In the genomic region with DNA sequence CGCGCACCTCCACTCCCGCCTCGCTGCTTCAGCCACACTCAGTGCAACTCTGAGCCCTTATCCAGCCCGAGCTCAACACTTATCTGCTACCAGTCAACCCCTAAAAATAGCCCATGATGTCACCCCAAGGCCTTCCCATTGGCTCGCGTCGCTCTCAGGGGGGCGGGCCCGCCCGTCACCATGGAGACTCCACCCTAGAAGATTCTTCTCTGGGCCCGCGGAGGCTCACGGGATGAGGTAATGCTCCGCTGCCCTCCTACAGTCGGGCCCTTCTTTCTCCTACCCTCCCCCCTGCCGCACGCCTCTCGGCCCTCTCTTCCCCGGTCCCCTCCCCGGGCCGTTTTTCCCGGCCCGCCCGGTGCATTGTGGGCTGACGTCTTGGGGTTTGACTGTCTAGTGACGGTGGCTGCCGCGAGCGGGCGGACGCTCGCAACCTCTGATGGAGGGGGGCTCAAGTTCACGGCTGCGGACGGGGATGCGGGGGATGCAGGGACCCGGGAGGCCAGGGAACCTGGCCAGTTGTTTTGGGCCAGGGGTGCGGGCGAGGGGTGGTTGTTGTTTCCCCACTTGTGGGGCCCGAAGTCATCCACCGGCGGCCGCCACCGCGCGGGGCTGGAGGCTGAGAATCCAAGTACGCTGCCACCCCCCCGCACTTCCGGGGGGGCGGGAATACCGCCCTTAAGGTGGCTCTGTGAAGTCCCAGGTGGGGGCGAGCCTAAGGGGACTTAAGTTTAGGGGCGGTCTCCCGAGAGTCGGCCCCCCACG, we compare ENCODE assay signal across 1 cellular context.
A peak's percentile ranks its signal among the peaks of the same experiment; 100 is the strongest.
TF ChIP-seq lines count a peak whose summit lies in the region.

A gene (minus strand): TSS at position 55 of the 765 bp plus-strand sequence. CDS start 977 bp downstream, outside the sequence.

TF ChIP-seq in GM12878, 131 proteins besides CTCF, POLR2A, EP300 and RAD21 (continued from another document and continues in another):
- TF ChIP-seq MEF2B (IDR thresholded peaks at IDR 0.05; ENCODE audit: partially characterized antibody, poor library complexity, severe bottlenecking): peak; percentile 83
- TF ChIP-seq GATAD2B (conservative IDR thresholded peaks at IDR 0.05; ENCODE audit: low read depth): no peak; the same call in none of the 2 replicates
- TF ChIP-seq MEF2A (IDR thresholded peaks at IDR 0.05; ENCODE audit: insufficient read depth, low read depth, low read length): peak; percentile 99
- no peak for TF ChIP-seq CEBPB (IDR thresholded peaks at IDR 0.05; ENCODE audit: borderline replicate concordance in 1 of 2, low read depth in 2 of 2, low read length in 2 of 2)
- TF ChIP-seq STAT3 (IDR thresholded peaks at IDR 0.05; ENCODE audit: low read depth, low read length): no peak
- peak; percentile 97; the same call in 1 of the 2 replicates for TF ChIP-seq POLR2AphosphoS2 (IDR thresholded peaks at IDR 0.05; ENCODE audit: low read depth, low read length)
- peak; percentile 94 for TF ChIP-seq CBFB (IDR thresholded peaks at IDR 0.05; ENCODE audit: low read depth)
- TF ChIP-seq POLR2AphosphoS5 (IDR thresholded peaks at IDR 0.05; ENCODE audit: low read length): peak; percentile 99
- TF ChIP-seq KAT2A (conservative IDR thresholded peaks at IDR 0.05; ENCODE audit: control insufficient read depth, low read depth, low read length): no peak
- TF ChIP-seq ZNF274 (IDR thresholded peaks at IDR 0.05; ENCODE audit: insufficient read depth, insufficient read length): no peak
- TF ChIP-seq MTA2 (IDR thresholded peaks at IDR 0.05; ENCODE audit: low read depth): no peak
- peak; percentile 94 for TF ChIP-seq SMAD5 (IDR thresholded peaks at IDR 0.05; ENCODE audit: low read depth)
- no peak for TF ChIP-seq ZSCAN29 (IDR thresholded peaks at IDR 0.05)
- no peak for TF ChIP-seq YBX1 (IDR thresholded peaks at IDR 0.05)
- peak; percentile 98; the same call in 1 of the 2 replicates for TF ChIP-seq PML (IDR thresholded peaks at IDR 0.05; ENCODE audit: low read length)
- TF ChIP-seq NFIC (IDR thresholded peaks at IDR 0.05; ENCODE audit: low read depth, low read length): no peak
- TF ChIP-seq EED (IDR thresholded peaks at IDR 0.05; ENCODE audit: low read depth): peak; percentile 65; the same call in 1 of the 2 replicates
- TF ChIP-seq, protein P1, sequence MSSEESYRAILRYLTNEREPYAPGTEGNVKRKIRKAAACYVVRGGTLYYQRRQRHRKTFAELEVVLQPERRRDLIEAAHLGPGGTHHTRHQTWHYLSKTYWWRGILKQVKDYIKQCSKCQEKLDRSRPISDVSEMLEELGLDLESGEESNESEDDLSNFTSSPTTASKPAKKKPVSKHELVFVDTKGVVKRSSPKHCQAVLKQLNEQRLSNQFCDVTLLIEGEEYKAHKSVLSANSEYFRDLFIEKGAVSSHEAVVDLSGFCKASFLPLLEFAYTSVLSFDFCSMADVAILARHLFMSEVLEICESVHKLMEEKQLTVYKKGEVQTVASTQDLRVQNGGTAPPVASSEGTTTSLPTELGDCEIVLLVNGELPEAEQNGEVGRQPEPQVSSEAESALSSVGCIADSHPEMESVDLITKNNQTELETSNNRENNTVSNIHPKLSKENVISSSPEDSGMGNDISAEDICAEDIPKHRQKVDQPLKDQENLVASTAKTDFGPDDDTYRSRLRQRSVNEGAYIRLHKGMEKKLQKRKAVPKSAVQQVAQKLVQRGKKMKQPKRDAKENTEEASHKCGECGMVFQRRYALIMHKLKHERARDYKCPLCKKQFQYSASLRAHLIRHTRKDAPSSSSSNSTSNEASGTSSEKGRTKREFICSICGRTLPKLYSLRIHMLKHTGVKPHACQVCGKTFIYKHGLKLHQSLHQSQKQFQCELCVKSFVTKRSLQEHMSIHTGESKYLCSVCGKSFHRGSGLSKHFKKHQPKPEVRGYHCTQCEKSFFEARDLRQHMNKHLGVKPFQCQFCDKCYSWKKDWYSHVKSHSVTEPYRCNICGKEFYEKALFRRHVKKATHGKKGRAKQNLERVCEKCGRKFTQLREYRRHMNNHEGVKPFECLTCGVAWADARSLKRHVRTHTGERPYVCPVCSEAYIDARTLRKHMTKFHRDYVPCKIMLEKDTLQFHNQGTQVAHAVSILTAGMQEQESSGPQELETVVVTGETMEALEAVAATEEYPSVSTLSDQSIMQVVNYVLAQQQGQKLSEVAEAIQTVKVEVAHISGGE (CRISPR knock-in tag; IDR thresholded peaks at IDR 0.05): no peak
- TF ChIP-seq, protein P2, sequence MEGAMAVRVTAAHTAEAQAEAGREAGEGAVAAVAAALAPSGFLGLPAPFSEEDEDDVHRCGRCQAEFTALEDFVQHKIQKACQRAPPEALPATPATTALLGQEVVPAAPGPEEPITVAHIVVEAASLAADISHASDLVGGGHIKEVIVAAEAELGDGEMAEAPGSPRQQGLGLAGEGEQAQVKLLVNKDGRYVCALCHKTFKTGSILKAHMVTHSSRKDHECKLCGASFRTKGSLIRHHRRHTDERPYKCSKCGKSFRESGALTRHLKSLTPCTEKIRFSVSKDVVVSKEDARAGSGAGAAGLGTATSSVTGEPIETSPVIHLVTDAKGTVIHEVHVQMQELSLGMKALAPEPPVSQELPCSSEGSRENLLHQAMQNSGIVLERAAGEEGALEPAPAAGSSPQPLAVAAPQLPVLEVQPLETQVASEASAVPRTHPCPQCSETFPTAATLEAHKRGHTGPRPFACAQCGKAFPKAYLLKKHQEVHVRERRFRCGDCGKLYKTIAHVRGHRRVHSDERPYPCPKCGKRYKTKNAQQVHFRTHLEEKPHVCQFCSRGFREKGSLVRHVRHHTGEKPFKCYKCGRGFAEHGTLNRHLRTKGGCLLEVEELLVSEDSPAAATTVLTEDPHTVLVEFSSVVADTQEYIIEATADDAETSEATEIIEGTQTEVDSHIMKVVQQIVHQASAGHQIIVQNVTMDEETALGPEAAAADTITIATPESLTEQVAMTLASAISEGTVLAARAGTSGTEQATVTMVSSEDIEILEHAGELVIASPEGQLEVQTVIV (IDR thresholded peaks at IDR 0.05; ENCODE audit: borderline replicate concordance, partially characterized antibody): no peak
- TF ChIP-seq, protein P3, sequence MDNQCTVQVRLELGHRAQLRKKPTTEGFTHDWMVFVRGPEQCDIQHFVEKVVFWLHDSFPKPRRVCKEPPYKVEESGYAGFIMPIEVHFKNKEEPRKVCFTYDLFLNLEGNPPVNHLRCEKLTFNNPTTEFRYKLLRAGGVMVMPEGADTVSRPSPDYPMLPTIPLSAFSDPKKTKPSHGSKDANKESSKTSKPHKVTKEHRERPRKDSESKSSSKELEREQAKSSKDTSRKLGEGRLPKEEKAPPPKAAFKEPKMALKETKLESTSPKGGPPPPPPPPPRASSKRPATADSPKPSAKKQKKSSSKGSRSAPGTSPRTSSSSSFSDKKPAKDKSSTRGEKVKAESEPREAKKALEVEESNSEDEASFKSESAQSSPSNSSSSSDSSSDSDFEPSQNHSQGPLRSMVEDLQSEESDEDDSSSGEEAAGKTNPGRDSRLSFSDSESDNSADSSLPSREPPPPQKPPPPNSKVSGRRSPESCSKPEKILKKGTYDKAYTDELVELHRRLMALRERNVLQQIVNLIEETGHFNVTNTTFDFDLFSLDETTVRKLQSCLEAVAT (IDR thresholded peaks at IDR 0.05): no peak
- TF ChIP-seq IKZF1 (conservative IDR thresholded peaks at IDR 0.05): peak; percentile 69
- no peak for TF ChIP-seq NR2C2 (IDR thresholded peaks at IDR 0.05; ENCODE audit: borderline replicate concordance, control insufficient read depth, insufficient read length, low read depth)
- no peak for TF ChIP-seq DPF2 (IDR thresholded peaks at IDR 0.05)
- TF ChIP-seq PAX8 (IDR thresholded peaks at IDR 0.05): no peak
- no peak for TF ChIP-seq FOXK2 (IDR thresholded peaks at IDR 0.05)
- no peak for TF ChIP-seq TBL1XR1 (IDR thresholded peaks at IDR 0.05; ENCODE audit: low read depth, low read length)
- peak; percentile 29; the same call in 1 of the 2 replicates for TF ChIP-seq RCOR1 (conservative IDR thresholded peaks at IDR 0.05; ENCODE audit: low read depth, low read length)
- no peak for TF ChIP-seq BCL11A (IDR thresholded peaks at IDR 0.05; ENCODE audit: low read depth, low read length)
- TF ChIP-seq, protein P4, sequence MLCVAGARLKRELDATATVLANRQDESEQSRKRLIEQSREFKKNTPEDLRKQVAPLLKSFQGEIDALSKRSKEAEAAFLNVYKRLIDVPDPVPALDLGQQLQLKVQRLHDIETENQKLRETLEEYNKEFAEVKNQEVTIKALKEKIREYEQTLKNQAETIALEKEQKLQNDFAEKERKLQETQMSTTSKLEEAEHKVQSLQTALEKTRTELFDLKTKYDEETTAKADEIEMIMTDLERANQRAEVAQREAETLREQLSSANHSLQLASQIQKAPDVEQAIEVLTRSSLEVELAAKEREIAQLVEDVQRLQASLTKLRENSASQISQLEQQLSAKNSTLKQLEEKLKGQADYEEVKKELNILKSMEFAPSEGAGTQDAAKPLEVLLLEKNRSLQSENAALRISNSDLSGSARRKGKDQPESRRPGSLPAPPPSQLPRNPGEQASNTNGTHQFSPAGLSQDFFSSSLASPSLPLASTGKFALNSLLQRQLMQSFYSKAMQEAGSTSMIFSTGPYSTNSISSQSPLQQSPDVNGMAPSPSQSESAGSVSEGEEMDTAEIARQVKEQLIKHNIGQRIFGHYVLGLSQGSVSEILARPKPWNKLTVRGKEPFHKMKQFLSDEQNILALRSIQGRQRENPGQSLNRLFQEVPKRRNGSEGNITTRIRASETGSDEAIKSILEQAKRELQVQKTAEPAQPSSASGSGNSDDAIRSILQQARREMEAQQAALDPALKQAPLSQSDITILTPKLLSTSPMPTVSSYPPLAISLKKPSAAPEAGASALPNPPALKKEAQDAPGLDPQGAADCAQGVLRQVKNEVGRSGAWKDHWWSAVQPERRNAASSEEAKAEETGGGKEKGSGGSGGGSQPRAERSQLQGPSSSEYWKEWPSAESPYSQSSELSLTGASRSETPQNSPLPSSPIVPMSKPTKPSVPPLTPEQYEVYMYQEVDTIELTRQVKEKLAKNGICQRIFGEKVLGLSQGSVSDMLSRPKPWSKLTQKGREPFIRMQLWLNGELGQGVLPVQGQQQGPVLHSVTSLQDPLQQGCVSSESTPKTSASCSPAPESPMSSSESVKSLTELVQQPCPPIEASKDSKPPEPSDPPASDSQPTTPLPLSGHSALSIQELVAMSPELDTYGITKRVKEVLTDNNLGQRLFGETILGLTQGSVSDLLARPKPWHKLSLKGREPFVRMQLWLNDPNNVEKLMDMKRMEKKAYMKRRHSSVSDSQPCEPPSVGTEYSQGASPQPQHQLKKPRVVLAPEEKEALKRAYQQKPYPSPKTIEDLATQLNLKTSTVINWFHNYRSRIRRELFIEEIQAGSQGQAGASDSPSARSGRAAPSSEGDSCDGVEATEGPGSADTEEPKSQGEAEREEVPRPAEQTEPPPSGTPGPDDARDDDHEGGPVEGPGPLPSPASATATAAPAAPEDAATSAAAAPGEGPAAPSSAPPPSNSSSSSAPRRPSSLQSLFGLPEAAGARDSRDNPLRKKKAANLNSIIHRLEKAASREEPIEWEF (IDR thresholded peaks at IDR 0.05; ENCODE audit: insufficient replicate concordance, low read depth, low read length): peak; percentile 14
- TF ChIP-seq TCF12 (IDR thresholded peaks at IDR 0.05; ENCODE audit: low read depth, low read length): peak; percentile 71; the same call in 1 of the 2 replicates
- TF ChIP-seq KLF5 (IDR thresholded peaks at IDR 0.05; ENCODE audit: partially characterized antibody): no peak
- peak; percentile 80; the same call in 1 of the 2 replicates for TF ChIP-seq SMARCA5 (IDR thresholded peaks at IDR 0.05)
- TF ChIP-seq CREM (IDR thresholded peaks at IDR 0.05; ENCODE audit: low read depth): peak; percentile 64
- TF ChIP-seq MYC (IDR thresholded peaks at IDR 0.05; ENCODE audit: insufficient read depth, insufficient read length, insufficient replicate concordance, low read length, severe bottlenecking): no peak
- TF ChIP-seq TCF3 (IDR thresholded peaks at IDR 0.05; ENCODE audit: borderline replicate concordance, insufficient read depth, low read depth, low read length): peak; percentile 78; the same call in 1 of the 2 replicates
- TF ChIP-seq, protein P5, sequence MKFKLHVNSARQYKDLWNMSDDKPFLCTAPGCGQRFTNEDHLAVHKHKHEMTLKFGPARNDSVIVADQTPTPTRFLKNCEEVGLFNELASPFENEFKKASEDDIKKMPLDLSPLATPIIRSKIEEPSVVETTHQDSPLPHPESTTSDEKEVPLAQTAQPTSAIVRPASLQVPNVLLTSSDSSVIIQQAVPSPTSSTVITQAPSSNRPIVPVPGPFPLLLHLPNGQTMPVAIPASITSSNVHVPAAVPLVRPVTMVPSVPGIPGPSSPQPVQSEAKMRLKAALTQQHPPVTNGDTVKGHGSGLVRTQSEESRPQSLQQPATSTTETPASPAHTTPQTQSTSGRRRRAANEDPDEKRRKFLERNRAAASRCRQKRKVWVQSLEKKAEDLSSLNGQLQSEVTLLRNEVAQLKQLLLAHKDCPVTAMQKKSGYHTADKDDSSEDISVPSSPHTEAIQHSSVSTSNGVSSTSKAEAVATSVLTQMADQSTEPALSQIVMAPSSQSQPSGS (IDR thresholded peaks at IDR 0.05; ENCODE audit: low read length): peak; percentile 100
- no peak for TF ChIP-seq ZNF24 (IDR thresholded peaks at IDR 0.05)
- no peak for TF ChIP-seq CBX5 (IDR thresholded peaks at IDR 0.05; ENCODE audit: low read depth)
- TF ChIP-seq BRCA1 (IDR thresholded peaks at IDR 0.05; ENCODE audit: low read depth, low read length): no peak
- TF ChIP-seq KDM1A (IDR thresholded peaks at IDR 0.05; ENCODE audit: borderline replicate concordance): no peak
- TF ChIP-seq BMI1 (IDR thresholded peaks at IDR 0.05; ENCODE audit: borderline replicate concordance): peak; percentile 94
- TF ChIP-seq EZH2 (IDR thresholded peaks at IDR 0.05; ENCODE audit: borderline replicate concordance, control insufficient read depth, low read depth, low read length): no peak
- TF ChIP-seq MXI1 (IDR thresholded peaks at IDR 0.05; ENCODE audit: low read depth, low read length): peak; percentile 53; the same call in 1 of the 2 replicates
- TF ChIP-seq GABPA (IDR thresholded peaks at IDR 0.05; ENCODE audit: low read depth): no peak
- TF ChIP-seq POU2F2 (IDR thresholded peaks at IDR 0.05; ENCODE audit: borderline replicate concordance, low read depth, low read length): peak; percentile 98; the same call in 2 of the 3 replicates
- TF ChIP-seq, protein P6, sequence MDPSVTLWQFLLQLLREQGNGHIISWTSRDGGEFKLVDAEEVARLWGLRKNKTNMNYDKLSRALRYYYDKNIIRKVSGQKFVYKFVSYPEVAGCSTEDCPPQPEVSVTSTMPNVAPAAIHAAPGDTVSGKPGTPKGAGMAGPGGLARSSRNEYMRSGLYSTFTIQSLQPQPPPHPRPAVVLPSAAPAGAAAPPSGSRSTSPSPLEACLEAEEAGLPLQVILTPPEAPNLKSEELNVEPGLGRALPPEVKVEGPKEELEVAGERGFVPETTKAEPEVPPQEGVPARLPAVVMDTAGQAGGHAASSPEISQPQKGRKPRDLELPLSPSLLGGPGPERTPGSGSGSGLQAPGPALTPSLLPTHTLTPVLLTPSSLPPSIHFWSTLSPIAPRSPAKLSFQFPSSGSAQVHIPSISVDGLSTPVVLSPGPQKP (IDR thresholded peaks at IDR 0.05; ENCODE audit: low read depth, low read length): peak; percentile 79
- TF ChIP-seq, protein P7, sequence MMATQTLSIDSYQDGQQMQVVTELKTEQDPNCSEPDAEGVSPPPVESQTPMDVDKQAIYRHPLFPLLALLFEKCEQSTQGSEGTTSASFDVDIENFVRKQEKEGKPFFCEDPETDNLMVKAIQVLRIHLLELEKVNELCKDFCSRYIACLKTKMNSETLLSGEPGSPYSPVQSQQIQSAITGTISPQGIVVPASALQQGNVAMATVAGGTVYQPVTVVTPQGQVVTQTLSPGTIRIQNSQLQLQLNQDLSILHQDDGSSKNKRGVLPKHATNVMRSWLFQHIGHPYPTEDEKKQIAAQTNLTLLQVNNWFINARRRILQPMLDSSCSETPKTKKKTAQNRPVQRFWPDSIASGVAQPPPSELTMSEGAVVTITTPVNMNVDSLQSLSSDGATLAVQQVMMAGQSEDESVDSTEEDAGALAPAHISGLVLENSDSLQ (IDR thresholded peaks at IDR 0.05): peak; percentile 63
